20 cellular contexts compared by ENCODE assay signal in genomic region chr6:160986831-160987230, GRCh38.
"Had no signal": no experiment of that assay in that cellular context is flagged by ENCODE, and none has a peak within 500 bp of the region (broad histone marks: within the 10 kb centered on the region; RNA-seq: fewer than 3 reads in every experiment).

No MANE protein-coding gene starts in this region.

- H3K27me3 Mint-ChIP-seq: type B pancreatic cell had no signal

- H3K4me2 ChIP-seq: hepatocyte, neural progenitor cell had no signal

- H3K27ac Mint-ChIP-seq: activated CD8-positive, alpha-beta T cell treated with anti-CD3 and anti-CD28 coated beads for 36 hours; activated naive CD8-positive, alpha-beta T cell treated with anti-CD3 and anti-CD28 coated beads for 36 hours; activated T-cell treated with anti-CD3 and anti-CD28 coated beads, Interleukin-2, amount 50 U/mL, for 72 hours; naive B cell; stimulated activated naive CD8-positive, alpha-beta T cell treated with anti-CD3 and anti-CD28 coated beads, Interleukin-15, Interleukin-2, amounts not matched to agents 100 ng/mL and 50 ng/mL, for 24 hours; type B pancreatic cell had no signal

- H3K9me3 ChIP-seq: suprapubic skin had no signal

- DNase-seq: activated CD8-positive, alpha-beta memory T cell treated with anti-CD3 and anti-CD28 coated beads, Interleukin-2, amount 50 U/mL, for 4 hours; activated CD8-positive, alpha-beta T cell treated with anti-CD3 and anti-CD28 coated beads for 36 hours; activated gamma-delta T cell; activated naive CD8-positive, alpha-beta T cell treated with anti-CD3 and anti-CD28 coated beads for 36 hours; activated T-cell treated with anti-CD3 and anti-CD28 coated beads, Interleukin-2, amount 50 U/mL, for 72 hours; body of pancreas; caudate nucleus; esophagus squamous epithelium; islet precursor cell; naive B cell; right lobe of liver; WERI-Rb-1 had no signal

- H3K9ac ChIP-seq: neural progenitor cell had no signal

- H3K27me3 ChIP-seq: body of pancreas, esophagus squamous epithelium, hepatocyte, neural progenitor cell, right lobe of liver, suprapubic skin had no signal

- H3K36me3 Mint-ChIP-seq: activated naive CD8-positive, alpha-beta T cell treated with anti-CD3 and anti-CD28 coated beads for 36 hours; type B pancreatic cell had no signal

- H3K4me1 ChIP-seq: body of pancreas had no signal

- H3K79me2 ChIP-seq: hepatocyte had no signal

- H3K36me3 ChIP-seq: esophagus squamous epithelium, neural progenitor cell, right lobe of liver, suprapubic skin had no signal

- ATAC-seq: activated CD8-positive, alpha-beta T cell treated with anti-CD3 and anti-CD28 coated beads for 36 hours; activated T-cell treated with anti-CD3 and anti-CD28 coated beads, Interleukin-2, amount 50 U/mL, for 72 hours; body of pancreas; right lobe of liver had no signal

- H3K4me3 Mint-ChIP-seq: activated CD8-positive, alpha-beta T cell treated with anti-CD3 and anti-CD28 coated beads for 36 hours; activated naive CD8-positive, alpha-beta T cell treated with anti-CD3 and anti-CD28 coated beads for 36 hours; activated T-cell treated with anti-CD3 and anti-CD28 coated beads, Interleukin-2, amount 50 U/mL, for 72 hours; neural progenitor cell; stimulated activated naive CD8-positive, alpha-beta T cell treated with anti-CD3 and anti-CD28 coated beads, Interleukin-15, Interleukin-2, amounts not matched to agents 100 ng/mL and 50 ng/mL, for 24 hours; type B pancreatic cell had no signal

- FAIRE-seq: colon, endometrium had no signal

- H3K27ac ChIP-seq: body of pancreas, esophagus squamous epithelium, hepatocyte, neural progenitor cell, right lobe of liver, suprapubic skin, WERI-Rb-1 had no signal

- H3K4me3 ChIP-seq: body of pancreas, esophagus squamous epithelium, hepatocyte, lung, neural progenitor cell, right lobe of liver, suprapubic skin had no signal

- H2AFZ ChIP-seq: hepatocyte, neural progenitor cell had no signal
